ENCODE assay signal across 28 cellular contexts in genomic region chr5:146193291-146193690, GRCh38.
"Had no signal": no experiment of that assay in that cellular context is flagged by ENCODE, and none has a peak within 500 bp of the region (broad histone marks: within the 10 kb centered on the region; RNA-seq: fewer than 3 reads in every experiment).

No MANE protein-coding gene starts in this region.

- ATAC-seq: activated CD4-positive, CD25-positive, alpha-beta regulatory T cell treated with anti-CD3 and anti-CD28 coated beads, Interleukin-2, amount 50 U/mL, for 24 hours; activated naive CD8-positive, alpha-beta T cell treated with anti-CD3 and anti-CD28 coated beads, Interleukin-2, amount 50 U/mL, for 24 hours; body of pancreas; mucosa of descending colon; natural killer cell treated with Interleukin-12 subunit alpha and Interleukin-12 subunit beta and Interleukin-15 and Interleukin-18, amount 100 ng/mL, for 72 hours; right cardiac atrium; stimulated activated effector memory CD8-positive, alpha-beta T cell treated with anti-CD3 and anti-CD28 coated beads, Interleukin-12 subunit alpha, Interleukin-12 subunit beta, amount 100 ng/mL, for 72 hours had no signal

- FAIRE-seq: endothelial cell of umbilical vein, frontal cortex, TTC549, urothelium cell line had no signal

- DNase-seq: activated CD4-positive, alpha-beta memory T cell treated with anti-CD3 and anti-CD28 coated beads, Interleukin-2, amount 10 ng/mL, durations not matched to agents 7 days and 5 days; activated CD4-positive, alpha-beta T cell treated with anti-CD3 and anti-CD28 coated beads, Interleukin-2, amount 10 ng/mL, durations not matched to agents 7 days and 5 days; activated CD8-positive, alpha-beta memory T cell treated with anti-CD3 and anti-CD28 coated beads, Interleukin-2, amount 50 U/mL, for 48 hours; activated gamma-delta T cell; activated naive CD4-positive, alpha-beta T cell treated with anti-CD3 and anti-CD28 coated beads, Interleukin-2, amount 50 U/mL, for 16 hours; activated naive CD8-positive, alpha-beta T cell treated with anti-CD3 and anti-CD28 coated beads, Interleukin-2, amount 50 U/mL, for 24 hours; activated T-cell treated with anti-CD3 and anti-CD28 coated beads, Interleukin-2, amount 50 U/mL, for 24 hours; anterior cingulate cortex; body of pancreas; islet precursor cell; left ventricle myocardium inferior; mucosa of descending colon; posterior cingulate gyrus; right cardiac atrium; stimulated activated CD4-positive, alpha-beta T cell treated with anti-CD3 and anti-CD28 coated beads, Interleukin-4, amount 100 ng/mL, for 1 hour; T-helper 9 cell had no signal

- H3K36me3 Mint-ChIP-seq: natural killer cell treated with Interleukin-12 subunit alpha and Interleukin-12 subunit beta and Interleukin-15 and Interleukin-18, amount 100 ng/mL, for 72 hours; stimulated activated effector memory CD8-positive, alpha-beta T cell treated with anti-CD3 and anti-CD28 coated beads, Interleukin-12 subunit alpha, Interleukin-12 subunit beta, amount 100 ng/mL, for 72 hours had no signal

- H3K4me1 Mint-ChIP-seq: activated CD4-positive, alpha-beta memory T cell treated with anti-CD3 and anti-CD28 coated beads, Interleukin-2, amount 10 ng/mL, durations not matched to agents 7 days and 5 days; activated CD4-positive, alpha-beta T cell treated with anti-CD3 and anti-CD28 coated beads, Interleukin-2, amount 10 ng/mL, durations not matched to agents 7 days and 5 days; stimulated activated effector memory CD8-positive, alpha-beta T cell treated with anti-CD3 and anti-CD28 coated beads, Interleukin-12 subunit alpha, Interleukin-12 subunit beta, amount 100 ng/mL, for 72 hours had no signal

- H3K4me3 ChIP-seq: body of pancreas, left ventricle myocardium inferior, lung, mucosa of descending colon, thoracic aorta had no signal

- H3K36me3 ChIP-seq: left ventricle myocardium inferior, thoracic aorta had no signal

- H3K27ac ChIP-seq: body of pancreas, left ventricle myocardium inferior, thoracic aorta, VCaP had no signal

- H3K27me3 ChIP-seq: body of pancreas had no signal

- H3K9me3 Mint-ChIP-seq: activated CD4-positive, alpha-beta memory T cell treated with anti-CD3 and anti-CD28 coated beads, Interleukin-2, amount 10 ng/mL, durations not matched to agents 7 days and 5 days; activated CD4-positive, alpha-beta T cell treated with anti-CD3 and anti-CD28 coated beads, Interleukin-2, amount 10 ng/mL, durations not matched to agents 7 days and 5 days; activated naive CD8-positive, alpha-beta T cell treated with anti-CD3 and anti-CD28 coated beads, Interleukin-2, amount 50 U/mL, for 24 hours; activated T-cell treated with anti-CD3 and anti-CD28 coated beads, Interleukin-2, amount 50 U/mL, for 24 hours; natural killer cell treated with Interleukin-12 subunit alpha and Interleukin-12 subunit beta and Interleukin-15 and Interleukin-18, amount 100 ng/mL, for 72 hours; stimulated activated effector memory CD8-positive, alpha-beta T cell treated with anti-CD3 and anti-CD28 coated beads, Interleukin-12 subunit alpha, Interleukin-12 subunit beta, amount 100 ng/mL, for 72 hours; stimulated activated naive CD8-positive, alpha-beta T cell treated with anti-CD3 and anti-CD28 coated beads, Interleukin-15, Interleukin-2, amounts not matched to agents 100 ng/mL and 50 ng/mL, for 24 hours; T-helper 1 cell treated with Interleukin-12 subunit alpha and Interleukin-12 subunit beta and Interleukin-4 antibody, amounts not matched to agents 30 μg/mL and 1 μg/mL, for 36 hours had no signal

- H3K4me3 Mint-ChIP-seq: activated CD4-positive, alpha-beta memory T cell treated with anti-CD3 and anti-CD28 coated beads, Interleukin-2, amount 10 ng/mL, durations not matched to agents 7 days and 5 days; activated CD4-positive, alpha-beta T cell treated with anti-CD3 and anti-CD28 coated beads, Interleukin-2, amount 10 ng/mL, durations not matched to agents 7 days and 5 days; activated naive CD8-positive, alpha-beta T cell treated with anti-CD3 and anti-CD28 coated beads, Interleukin-2, amount 50 U/mL, for 24 hours; activated T-cell treated with anti-CD3 and anti-CD28 coated beads, Interleukin-2, amount 50 U/mL, for 24 hours; natural killer cell treated with Interleukin-12 subunit alpha and Interleukin-12 subunit beta and Interleukin-15 and Interleukin-18, amount 100 ng/mL, for 72 hours; stimulated activated effector memory CD8-positive, alpha-beta T cell treated with anti-CD3 and anti-CD28 coated beads, Interleukin-12 subunit alpha, Interleukin-12 subunit beta, amount 100 ng/mL, for 72 hours; stimulated activated naive CD8-positive, alpha-beta T cell treated with anti-CD3 and anti-CD28 coated beads, Interleukin-15, Interleukin-2, amounts not matched to agents 100 ng/mL and 50 ng/mL, for 24 hours; T-helper 1 cell treated with Interleukin-12 subunit alpha and Interleukin-12 subunit beta and Interleukin-4 antibody, amounts not matched to agents 30 μg/mL and 1 μg/mL, for 36 hours had no signal

- H3K4me1 ChIP-seq: body of pancreas, left ventricle myocardium inferior had no signal

- H3K27ac Mint-ChIP-seq: activated CD4-positive, alpha-beta memory T cell treated with anti-CD3 and anti-CD28 coated beads, Interleukin-2, amount 10 ng/mL, durations not matched to agents 7 days and 5 days; activated CD4-positive, alpha-beta T cell treated with anti-CD3 and anti-CD28 coated beads, Interleukin-2, amount 10 ng/mL, durations not matched to agents 7 days and 5 days; activated naive CD8-positive, alpha-beta T cell treated with anti-CD3 and anti-CD28 coated beads, Interleukin-2, amount 50 U/mL, for 24 hours; activated T-cell treated with anti-CD3 and anti-CD28 coated beads, Interleukin-2, amount 50 U/mL, for 24 hours; natural killer cell treated with Interleukin-12 subunit alpha and Interleukin-12 subunit beta and Interleukin-15 and Interleukin-18, amount 100 ng/mL, for 72 hours; stimulated activated effector memory CD8-positive, alpha-beta T cell treated with anti-CD3 and anti-CD28 coated beads, Interleukin-12 subunit alpha, Interleukin-12 subunit beta, amount 100 ng/mL, for 72 hours; T-helper 1 cell treated with Interleukin-12 subunit alpha and Interleukin-12 subunit beta and Interleukin-4 antibody, amounts not matched to agents 30 μg/mL and 1 μg/mL, for 36 hours had no signal
